In genomic region chr17:76267581-76268001, GRCh38 we compare ENCODE assay signal across 8 cellular contexts. TPM values are rescaled to one million over a fixed set of nuclear protein-coding genes. Genes with fewer than 3 reads are reported as not detected.
A peak's percentile ranks its signal among the peaks of the same experiment; 100 is the strongest.
DNase-seq lines count a peak whose midpoint lies in the region; ATAC-seq and TF ChIP-seq lines count a peak whose summit lies in the region.
"Not testable (repeated sequence)": the region's sequence is repeated elsewhere in the genome, so short reads cannot be mapped to it uniquely, and the experiment has no call there.

No MANE protein-coding gene starts in this region.

- not testable (repeated sequence) for TF ChIP-seq POLR2A in right lobe of liver (IDR thresholded peaks at IDR 0.05)

- peaks cover 75% of the 10 kb centered on the region for H3K36me3 Mint-ChIP-seq in Caco-2 (ENCODE audit: insufficient read depth, unreplicated experiment)
- peaks cover 49% of the 10 kb centered on the region for H3K36me3 Mint-ChIP-seq in activated naive CD8-positive, alpha-beta T cell treated with anti-CD3 and anti-CD28 coated beads, Interleukin-2, amount 10 ng/mL, durations not matched to agents 7 days and 5 days
- H3K36me3 Mint-ChIP-seq in endothelial cell (ENCODE audit: low read depth, unreplicated experiment) = not testable (repeated sequence)

- H3K27me3 ChIP-seq in Caco-2 (replicated peaks; ENCODE audit: control insufficient read depth, insufficient read depth, low read length); Loucy (ENCODE audit: insufficient read depth, low read length, poor library complexity, severe bottlenecking); right lobe of liver; parathyroid adenoma (ENCODE audit: control insufficient read depth, insufficient read depth, low read length): not testable (repeated sequence)

- H3K4me1 ChIP-seq in Caco-2 (peaks cover 41% of the 10 kb centered on the region), Loucy (ENCODE audit: insufficient read depth, low read length, poor library complexity, severe bottlenecking) (peaks cover 52% of the 10 kb centered on the region), right lobe of liver (peaks cover 0 to 53% (median 11%) of the 10 kb centered on the region in 4 donors), parathyroid adenoma (peaks cover 47% of the 10 kb centered on the region)

- not testable (repeated sequence) for H3K36me3 ChIP-seq in Caco-2 (ENCODE audit: control insufficient read depth, insufficient read depth, low read length); Loucy (ENCODE audit: insufficient read depth, low read length); right lobe of liver; parathyroid adenoma (ENCODE audit: control insufficient read depth, insufficient read depth, low read length)

- peaks cover 37% of the 10 kb centered on the region for H4K20me1 ChIP-seq in Loucy (ENCODE audit: insufficient read depth, low read length, poor library complexity, severe bottlenecking)

- not testable (repeated sequence) for H3K4me3 ChIP-seq in Caco-2 (ENCODE audit: low read depth, low read length); right lobe of liver
- peak overlapping the region; percentile 81 for H3K4me3 ChIP-seq in Loucy (ENCODE audit: low read length, poor library complexity, severe bottlenecking)
- H3K4me3 ChIP-seq in parathyroid adenoma (ENCODE audit: low read depth, low read length) = peak overlapping the region; percentile 12

- CTCF ChIA-PET in Caco-2 (lab: Charles Lee) = interaction anchor here (0.7 to 1.3 kb wide), 3 partner anchors 11 to 504 kb away, joined by 4 to 5 read pairs (median 5); no protein-coding TSS in a partner anchor

- POLR2A ChIA-PET in Caco-2 (lab: Charles Lee) = interaction anchor here (1.5 kb wide), 1 partner anchor 8 kb away, joined by 4 read pairs; no protein-coding TSS in a partner anchor
- POLR2A ChIA-PET in activated naive CD8-positive, alpha-beta T cell treated with anti-CD3 and anti-CD28 coated beads, Interleukin-2, amount 10 ng/mL, durations not matched to agents 7 days and 5 days (lab: Charles Lee) = interaction anchor here (0.6 to 38.5 kb wide), 17 partner anchors 3 to 1862 kb away, joined by 3 to 1721 read pairs (median 9); partner anchors contain the start of genes EXOC7, FOXJ1, RNF157 and UBALD2

- not testable (repeated sequence) for H3K9me3 Mint-ChIP-seq in Caco-2 (ENCODE audit: unreplicated experiment); activated naive CD8-positive, alpha-beta T cell treated with anti-CD3 and anti-CD28 coated beads, Interleukin-2, amount 10 ng/mL, durations not matched to agents 7 days and 5 days; endothelial cell (ENCODE audit: unreplicated experiment)

- BruUV-seq in Caco-2 (replicated peaks; lab: Mats Ljungman, UMichigan) = not testable (repeated sequence)

- ATAC-seq in activated naive CD8-positive, alpha-beta T cell treated with anti-CD3 and anti-CD28 coated beads, Interleukin-2, amount 10 ng/mL, durations not matched to agents 7 days and 5 days (ENCODE audit: low read depth); right lobe of liver: not testable (repeated sequence)

- not testable (repeated sequence) for H2AFZ ChIP-seq in Loucy (ENCODE audit: low read length); parathyroid adenoma

- H3K9me2 ChIP-seq in Loucy (replicated peaks; ENCODE audit: low read depth, low read length) = not testable (repeated sequence)

- peak overlapping the region; percentile 84 for H3K4me2 ChIP-seq in Loucy (ENCODE audit: low read depth, low read length, poor library complexity, severe bottlenecking)
- not testable (repeated sequence) for H3K4me2 ChIP-seq in parathyroid adenoma (ENCODE audit: low read length)

- H3K4me3 Mint-ChIP-seq in Caco-2 (ENCODE audit: unreplicated experiment) (peak overlapping the region; percentile 31), endothelial cell (ENCODE audit: unreplicated experiment) (peak overlapping the region; percentile 81)
- peak overlapping the region; percentile 88 for H3K4me3 Mint-ChIP-seq in activated naive CD8-positive, alpha-beta T cell treated with anti-CD3 and anti-CD28 coated beads, Interleukin-2, amount 10 ng/mL, durations not matched to agents 7 days and 5 days

- H3K4me1 Mint-ChIP-seq in Caco-2 (ENCODE audit: low read depth, unreplicated experiment) (peaks cover 18% of the 10 kb centered on the region), endothelial cell (ENCODE audit: unreplicated experiment) (peaks cover 38% of the 10 kb centered on the region)
- peaks cover 50% of the 10 kb centered on the region for H3K4me1 Mint-ChIP-seq in activated naive CD8-positive, alpha-beta T cell treated with anti-CD3 and anti-CD28 coated beads, Interleukin-2, amount 10 ng/mL, durations not matched to agents 7 days and 5 days

- peak overlapping the region; percentile 85 for H3K9ac ChIP-seq in Loucy (ENCODE audit: low read depth, low read length, poor library complexity, severe bottlenecking)
- H3K9ac ChIP-seq in parathyroid adenoma = not testable (repeated sequence)

- intact Hi-C loops in Caco-2 (cut with micrococcal nuclease; ENCODE audit: unreplicated experiment) = loop anchor here (10.0 kb wide), 1 partner anchor 163 kb away; the partner anchor contains the start of gene EXOC7
- intact Hi-C loops in right lobe of liver (cut with DNase I) = not testable (repeated sequence)

- H3K27me3 Mint-ChIP-seq in Caco-2 (ENCODE audit: insufficient read depth, unreplicated experiment); activated naive CD8-positive, alpha-beta T cell treated with anti-CD3 and anti-CD28 coated beads, Interleukin-2, amount 10 ng/mL, durations not matched to agents 7 days and 5 days: not testable (repeated sequence)
- H3K27me3 Mint-ChIP-seq in endothelial cell (ENCODE audit: unreplicated experiment) = peaks cover 33% of the 10 kb centered on the region

- DNase-seq in Caco-2; activated naive CD8-positive, alpha-beta T cell treated with anti-CD3 and anti-CD28 coated beads, Interleukin-2, amount 10 ng/mL, durations not matched to agents 7 days and 5 days; endothelial cell (ENCODE audit: low spot score); right lobe of liver; substantia nigra (lab: John Stamatoyannopoulos, UW): not testable (repeated sequence)
- DNase-seq in activated CD4-positive, alpha-beta T cell treated with anti-CD3 and anti-CD28 coated beads for 48 hours = peak; percentile 50

- not testable (repeated sequence) for H3K9me3 ChIP-seq in Caco-2; Loucy (ENCODE audit: insufficient read depth, low read depth, low read length); right lobe of liver; parathyroid adenoma (ENCODE audit: control insufficient read depth, low read length)

- WGBS in right lobe of liver (ENCODE audit: insufficient coverage, low coverage, low lambda C conversion rate, missing lambda C conversion rate) = 84% methylated on average over 10 of the region's 13 CpGs

- not testable (repeated sequence) for TF ChIP-seq CTCF in Caco-2 (IDR thresholded peaks at IDR 0.05; ENCODE audit: insufficient read depth in 1 of 2, low read depth in 1 of 2, low read length in 1 of 2, severe bottlenecking in 1 of 2, unreplicated experiment in 1 of 2); Loucy (conservative IDR thresholded peaks at IDR 0.05; ENCODE audit: low read length); endothelial cell (IDR thresholded peaks at IDR 0.05; ENCODE audit: unreplicated experiment); right lobe of liver (IDR thresholded peaks at IDR 0.05); parathyroid adenoma (IDR thresholded peaks at IDR 0.05)

- H3K27ac Mint-ChIP-seq in Caco-2 (ENCODE audit: unreplicated experiment) (peak overlapping the region; percentile 55), endothelial cell (ENCODE audit: unreplicated experiment) (peak overlapping the region; percentile 95)
- peak overlapping the region; percentile 96 for H3K27ac Mint-ChIP-seq in activated naive CD8-positive, alpha-beta T cell treated with anti-CD3 and anti-CD28 coated beads, Interleukin-2, amount 10 ng/mL, durations not matched to agents 7 days and 5 days

- peaks cover 60% of the 10 kb centered on the region for H3K79me2 ChIP-seq in Loucy (ENCODE audit: insufficient read depth, low read length)
- H3K79me2 ChIP-seq in parathyroid adenoma = peaks cover 29% of the 10 kb centered on the region

- not testable (repeated sequence) for H3F3A ChIP-seq in Loucy (ENCODE audit: low read depth)

- H3K27ac ChIP-seq in right lobe of liver (peak overlapping the region in 2 of 3 donors; percentile 91 to 92), parathyroid adenoma (peak overlapping the region; percentile 17), substantia nigra (ENCODE audit: low read depth, low read length, poor library complexity, severe bottlenecking) (peak overlapping the region; percentile 90)

RNA-seq across cellular contexts. Expression of gene UBALD2, which starts 2.4 kb away (rescaled TPM):
- total RNA-seq in Caco-2 (2022) (50.0 and 51.6 TPM in 2 replicates), endothelial cell (ENCODE audit: unreplicated experiment) (90.4 TPM), right lobe of liver (10 to 100 TPM in 4 of 6 experiments, 1 to 10 TPM in 2; 7.3 to 17.9 (median 14.5) TPM)
- total RNA-seq in activated naive CD8-positive, alpha-beta T cell treated with anti-CD3 and anti-CD28 coated beads, Interleukin-2, amount 10 ng/mL, durations not matched to agents 7 days and 5 days = 100 to 1,000 TPM; 344 to 375 TPM

RNA-seq across cellular contexts. Expression of gene RNF157, which starts 27.3 kb away (rescaled TPM):
- total RNA-seq in Caco-2 (2022) = 25.9 and 29.3 TPM in 2 replicates
- 100 to 1,000 TPM; 103 to 110 TPM for total RNA-seq in activated naive CD8-positive, alpha-beta T cell treated with anti-CD3 and anti-CD28 coated beads, Interleukin-2, amount 10 ng/mL, durations not matched to agents 7 days and 5 days
- 18.7 TPM for total RNA-seq in endothelial cell (ENCODE audit: unreplicated experiment)
- 10 to 100 TPM in 2 of 6 experiments, 1 to 10 TPM in 2, under 1 TPM in 2; 0.39 to 14.5 (median 6.0) TPM for total RNA-seq in right lobe of liver

RNA-seq across cellular contexts. Expression of gene QRICH2, which starts 40.5 kb away (rescaled TPM):
- total RNA-seq in Caco-2 (2022) (1.1 and 1.5 TPM in 2 replicates), endothelial cell (ENCODE audit: unreplicated experiment) (15.0 TPM), right lobe of liver (1 to 10 TPM in 4 of 6 experiments, under 1 TPM in 2; 0.43 to 2.2 (median 1.5) TPM)
- total RNA-seq in activated naive CD8-positive, alpha-beta T cell treated with anti-CD3 and anti-CD28 coated beads, Interleukin-2, amount 10 ng/mL, durations not matched to agents 7 days and 5 days = 1 to 10 TPM; 3.7 to 4.7 TPM

Comparison
In these comparisons a context has a peak if more than half of its experiments do, and no peak if none do; other contexts are left out.
1. H3K4me3 Mint-ChIP-seq: peak in every context shown above with its lines; median percentile 88 in activated naive CD8-positive, alpha-beta T cell treated with anti-CD3 and anti-CD28 coated beads, Interleukin-2, amount 10 ng/mL, durations not matched to agents 7 days and 5 days; 81 in endothelial cell; 31 in Caco-2.
2. H3K27ac ChIP-seq: peak in every context shown above with its lines; median percentile 92 in right lobe of liver; 90 in substantia nigra; 17 in parathyroid adenoma.